ENCODE assay signal across 1 cellular context in the genomic region with DNA sequence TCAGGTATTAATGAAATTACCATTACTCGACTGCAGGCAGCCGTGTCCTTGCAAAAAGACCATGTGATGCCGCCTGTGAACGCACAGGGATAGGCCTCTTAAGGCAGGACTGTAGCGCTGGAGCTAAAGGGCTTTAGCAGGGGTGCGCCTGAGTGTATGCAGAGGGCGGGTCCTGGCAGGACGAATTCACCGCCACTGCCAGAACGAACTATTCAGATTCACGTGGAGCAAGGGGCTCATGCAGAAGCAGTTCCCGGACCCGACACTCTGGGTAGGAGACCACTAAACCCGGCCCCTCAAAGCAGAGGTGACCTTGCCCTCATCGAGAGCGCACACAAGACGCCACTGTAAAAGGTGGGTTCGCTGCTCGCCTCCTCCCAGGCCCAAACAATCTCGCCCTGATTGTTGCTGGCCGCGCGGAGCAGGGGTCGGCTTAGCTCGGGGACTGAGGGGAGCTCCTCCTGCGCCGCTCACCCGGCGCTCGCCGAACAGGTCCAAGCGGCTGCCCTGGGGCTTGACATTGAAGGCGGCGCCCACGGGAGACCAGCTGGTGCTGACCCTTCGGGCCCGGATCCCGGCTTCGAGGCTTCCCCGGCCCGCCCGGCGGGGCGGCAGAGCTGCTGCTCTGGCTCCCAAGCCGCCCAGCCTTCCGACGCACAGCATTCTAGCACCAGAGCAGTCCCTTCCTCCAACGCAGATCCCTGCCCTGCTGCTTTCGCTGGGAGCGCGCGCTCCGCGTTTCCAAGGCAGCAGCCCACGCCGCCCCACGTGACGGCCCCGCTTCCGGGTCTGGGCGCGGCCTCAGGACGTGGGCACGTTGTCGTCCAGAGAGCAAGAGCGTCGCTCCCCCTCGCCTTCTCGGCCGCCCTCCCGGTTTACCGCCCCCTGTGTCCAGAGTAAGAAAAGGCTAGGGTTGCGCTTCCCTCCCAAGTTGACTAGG.
TF ChIP-seq lines count a peak whose summit lies in the region.

A gene (minus strand): TSS at position 743 of the 940 bp plus-strand sequence. CDS start 80 bp downstream, at position 663.

TF ChIP-seq in HepG2, 621 proteins besides CTCF, POLR2A, EP300 and RAD21 (continued from another document and continues in another):
- TF ChIP-seq, protein P1, sequence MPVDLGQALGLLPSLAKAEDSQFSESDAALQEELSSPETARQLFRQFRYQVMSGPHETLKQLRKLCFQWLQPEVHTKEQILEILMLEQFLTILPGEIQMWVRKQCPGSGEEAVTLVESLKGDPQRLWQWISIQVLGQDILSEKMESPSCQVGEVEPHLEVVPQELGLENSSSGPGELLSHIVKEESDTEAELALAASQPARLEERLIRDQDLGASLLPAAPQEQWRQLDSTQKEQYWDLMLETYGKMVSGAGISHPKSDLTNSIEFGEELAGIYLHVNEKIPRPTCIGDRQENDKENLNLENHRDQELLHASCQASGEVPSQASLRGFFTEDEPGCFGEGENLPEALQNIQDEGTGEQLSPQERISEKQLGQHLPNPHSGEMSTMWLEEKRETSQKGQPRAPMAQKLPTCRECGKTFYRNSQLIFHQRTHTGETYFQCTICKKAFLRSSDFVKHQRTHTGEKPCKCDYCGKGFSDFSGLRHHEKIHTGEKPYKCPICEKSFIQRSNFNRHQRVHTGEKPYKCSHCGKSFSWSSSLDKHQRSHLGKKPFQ (CRISPR knock-in tag; IDR thresholded peaks at IDR 0.05; ENCODE audit: insufficient replicate concordance): no peak
- TF ChIP-seq, protein P2, sequence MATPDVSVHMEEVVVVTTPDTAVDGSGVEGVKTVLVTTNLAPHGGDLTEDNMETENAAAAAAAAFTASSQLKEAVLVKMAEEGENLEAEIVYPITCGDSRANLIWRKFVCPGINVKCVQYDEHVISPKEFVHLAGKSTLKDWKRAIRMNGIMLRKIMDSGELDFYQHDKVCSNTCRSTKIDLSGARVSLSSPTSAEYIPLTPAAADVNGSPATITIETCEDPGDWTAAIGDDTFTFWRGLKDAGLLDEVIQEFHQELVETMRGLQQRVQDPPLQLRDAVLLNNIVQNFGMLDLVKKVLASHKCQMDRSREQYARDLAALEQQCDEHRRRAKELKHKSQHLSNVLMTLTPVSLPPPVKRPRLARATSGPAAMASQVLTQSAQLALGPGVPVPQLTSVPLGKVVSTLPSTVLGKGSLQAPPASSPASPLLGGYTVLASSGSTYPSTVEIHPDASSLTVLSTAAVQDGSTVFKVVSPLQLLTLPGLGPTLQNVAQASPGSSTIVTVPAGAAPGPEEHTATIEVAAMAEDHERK (CRISPR knock-in tag; IDR thresholded peaks at IDR 0.05; ENCODE audit: low read depth): peak; percentile 97
- TF ChIP-seq TBL1XR1 (IDR thresholded peaks at IDR 0.05; ENCODE audit: borderline replicate concordance, low read length, partially characterized antibody) (no peak), ZNF329 (CRISPR knock-in tag; IDR thresholded peaks at IDR 0.05; ENCODE audit: low read depth) (no peak), ZNF703 (CRISPR knock-in tag; IDR thresholded peaks at IDR 0.05; ENCODE audit: borderline replicate concordance) (no peak), RBAK (CRISPR knock-in tag; IDR thresholded peaks at IDR 0.05) (no peak), TOPORS (CRISPR knock-in tag; IDR thresholded peaks at IDR 0.05) (no peak), KLF9 (CRISPR knock-in tag; IDR thresholded peaks at IDR 0.05; ENCODE audit: low read depth) (no peak; the same call in 1 of the 2 replicates), ZNF530 (CRISPR knock-in tag; IDR thresholded peaks at IDR 0.05; ENCODE audit: low read depth) (no peak), ZFP62 (CRISPR knock-in tag; IDR thresholded peaks at IDR 0.05) (no peak), TBX2 (CRISPR knock-in tag; IDR thresholded peaks at IDR 0.05; ENCODE audit: borderline replicate concordance) (no peak; the same call in 1 of the 2 replicates), ZNF564 (CRISPR knock-in tag; IDR thresholded peaks at IDR 0.05) (0 out of 2 replicates have a peak, but pooled peaks have one; percentile 48), NCOA1 (CRISPR knock-in tag; IDR thresholded peaks at IDR 0.05) (no peak), MAFK (conservative IDR thresholded peaks at IDR 0.05 in 1 of 2, IDR thresholded peaks at IDR 0.05 in 1 of 2; ENCODE audit: low read length in 2 of 2) (no peak), MZF1 (CRISPR knock-in tag; IDR thresholded peaks at IDR 0.05; ENCODE audit: borderline replicate concordance) (no peak), ZFP36 (IDR thresholded peaks at IDR 0.05; ENCODE audit: borderline replicate concordance, low read depth, low read length, partially characterized antibody) (no peak), SRSF1 (optimal IDR thresholded peaks at IDR 0.05; ENCODE audit: low read depth, low read length) (no peak), SRF (IDR thresholded peaks at IDR 0.05; ENCODE audit: low read depth, low read length) (no peak), ZKSCAN5 (CRISPR knock-in tag; IDR thresholded peaks at IDR 0.05) (no peak), ZNF260 (CRISPR knock-in tag; IDR thresholded peaks at IDR 0.05; ENCODE audit: borderline replicate concordance, low read depth) (no peak), ZNF431 (CRISPR knock-in tag; IDR thresholded peaks at IDR 0.05; ENCODE audit: borderline replicate concordance, low read depth) (no peak), HNRNPLL (IDR thresholded peaks at IDR 0.05; ENCODE audit: low read depth, low read length, poor library complexity, severe bottlenecking) (peak; percentile 79), TEAD2 (CRISPR knock-in tag; IDR thresholded peaks at IDR 0.05) (no peak), SMYD3 (CRISPR knock-in tag; IDR thresholded peaks at IDR 0.05) (no peak), ZNF773 (CRISPR knock-in tag; IDR thresholded peaks at IDR 0.05; ENCODE audit: borderline replicate concordance) (no peak), AHR (CRISPR knock-in tag; IDR thresholded peaks at IDR 0.05) (no peak), ZBTB21 (CRISPR knock-in tag; IDR thresholded peaks at IDR 0.05) (no peak), AGO1 (IDR thresholded peaks at IDR 0.05; ENCODE audit: low read depth, low read length, poor library complexity, severe bottlenecking) (no peak), ZNF430 (CRISPR knock-in tag; IDR thresholded peaks at IDR 0.05) (peak; percentile 24; the same call in 1 of the 2 replicates), ZSCAN31 (CRISPR knock-in tag; IDR thresholded peaks at IDR 0.05; ENCODE audit: low read depth) (peak; percentile 68; the same call in 1 of the 2 replicates), ZNF772 (CRISPR knock-in tag; IDR thresholded peaks at IDR 0.05) (no peak), ZFP36L1 (CRISPR knock-in tag; IDR thresholded peaks at IDR 0.05) (no peak), HIVEP1 (CRISPR knock-in tag; IDR thresholded peaks at IDR 0.05) (no peak), ISX (CRISPR knock-in tag; conservative IDR thresholded peaks at IDR 0.05) (no peak), KAT2B (IDR thresholded peaks at IDR 0.05; ENCODE audit: borderline replicate concordance, low read depth, low read length) (no peak), MEF2D (CRISPR knock-in tag; IDR thresholded peaks at IDR 0.05) (no peak), ZNF558 (CRISPR knock-in tag; IDR thresholded peaks at IDR 0.05; ENCODE audit: borderline replicate concordance) (no peak), KLF6 (CRISPR knock-in tag; IDR thresholded peaks at IDR 0.05) (peak; percentile 62; the same call in 1 of the 2 replicates)
- TF ChIP-seq, protein P3, sequence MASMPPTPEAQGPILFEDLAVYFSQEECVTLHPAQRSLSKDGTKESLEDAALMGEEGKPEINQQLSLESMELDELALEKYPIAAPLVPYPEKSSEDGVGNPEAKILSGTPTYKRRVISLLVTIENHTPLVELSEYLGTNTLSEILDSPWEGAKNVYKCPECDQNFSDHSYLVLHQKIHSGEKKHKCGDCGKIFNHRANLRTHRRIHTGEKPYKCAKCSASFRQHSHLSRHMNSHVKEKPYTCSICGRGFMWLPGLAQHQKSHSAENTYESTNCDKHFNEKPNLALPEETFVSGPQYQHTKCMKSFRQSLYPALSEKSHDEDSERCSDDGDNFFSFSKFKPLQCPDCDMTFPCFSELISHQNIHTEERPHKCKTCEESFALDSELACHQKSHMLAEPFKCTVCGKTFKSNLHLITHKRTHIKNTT (CRISPR knock-in tag; IDR thresholded peaks at IDR 0.05): no peak
- TF ChIP-seq, protein P4, sequence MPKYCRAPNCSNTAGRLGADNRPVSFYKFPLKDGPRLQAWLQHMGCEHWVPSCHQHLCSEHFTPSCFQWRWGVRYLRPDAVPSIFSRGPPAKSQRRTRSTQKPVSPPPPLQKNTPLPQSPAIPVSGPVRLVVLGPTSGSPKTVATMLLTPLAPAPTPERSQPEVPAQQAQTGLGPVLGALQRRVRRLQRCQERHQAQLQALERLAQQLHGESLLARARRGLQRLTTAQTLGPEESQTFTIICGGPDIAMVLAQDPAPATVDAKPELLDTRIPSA (CRISPR knock-in tag; IDR thresholded peaks at IDR 0.05; ENCODE audit: borderline replicate concordance): no peak
- TF ChIP-seq, protein P5, sequence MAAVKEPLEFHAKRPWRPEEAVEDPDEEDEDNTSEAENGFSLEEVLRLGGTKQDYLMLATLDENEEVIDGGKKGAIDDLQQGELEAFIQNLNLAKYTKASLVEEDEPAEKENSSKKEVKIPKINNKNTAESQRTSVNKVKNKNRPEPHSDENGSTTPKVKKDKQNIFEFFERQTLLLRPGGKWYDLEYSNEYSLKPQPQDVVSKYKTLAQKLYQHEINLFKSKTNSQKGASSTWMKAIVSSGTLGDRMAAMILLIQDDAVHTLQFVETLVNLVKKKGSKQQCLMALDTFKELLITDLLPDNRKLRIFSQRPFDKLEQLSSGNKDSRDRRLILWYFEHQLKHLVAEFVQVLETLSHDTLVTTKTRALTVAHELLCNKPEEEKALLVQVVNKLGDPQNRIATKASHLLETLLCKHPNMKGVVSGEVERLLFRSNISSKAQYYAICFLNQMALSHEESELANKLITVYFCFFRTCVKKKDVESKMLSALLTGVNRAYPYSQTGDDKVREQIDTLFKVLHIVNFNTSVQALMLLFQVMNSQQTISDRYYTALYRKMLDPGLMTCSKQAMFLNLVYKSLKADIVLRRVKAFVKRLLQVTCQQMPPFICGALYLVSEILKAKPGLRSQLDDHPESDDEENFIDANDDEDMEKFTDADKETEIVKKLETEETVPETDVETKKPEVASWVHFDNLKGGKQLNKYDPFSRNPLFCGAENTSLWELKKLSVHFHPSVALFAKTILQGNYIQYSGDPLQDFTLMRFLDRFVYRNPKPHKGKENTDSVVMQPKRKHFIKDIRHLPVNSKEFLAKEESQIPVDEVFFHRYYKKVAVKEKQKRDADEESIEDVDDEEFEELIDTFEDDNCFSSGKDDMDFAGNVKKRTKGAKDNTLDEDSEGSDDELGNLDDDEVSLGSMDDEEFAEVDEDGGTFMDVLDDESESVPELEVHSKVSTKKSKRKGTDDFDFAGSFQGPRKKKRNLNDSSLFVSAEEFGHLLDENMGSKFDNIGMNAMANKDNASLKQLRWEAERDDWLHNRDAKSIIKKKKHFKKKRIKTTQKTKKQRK (IDR thresholded peaks at IDR 0.05; ENCODE audit: low read length): no peak
- TF ChIP-seq, protein P6, sequence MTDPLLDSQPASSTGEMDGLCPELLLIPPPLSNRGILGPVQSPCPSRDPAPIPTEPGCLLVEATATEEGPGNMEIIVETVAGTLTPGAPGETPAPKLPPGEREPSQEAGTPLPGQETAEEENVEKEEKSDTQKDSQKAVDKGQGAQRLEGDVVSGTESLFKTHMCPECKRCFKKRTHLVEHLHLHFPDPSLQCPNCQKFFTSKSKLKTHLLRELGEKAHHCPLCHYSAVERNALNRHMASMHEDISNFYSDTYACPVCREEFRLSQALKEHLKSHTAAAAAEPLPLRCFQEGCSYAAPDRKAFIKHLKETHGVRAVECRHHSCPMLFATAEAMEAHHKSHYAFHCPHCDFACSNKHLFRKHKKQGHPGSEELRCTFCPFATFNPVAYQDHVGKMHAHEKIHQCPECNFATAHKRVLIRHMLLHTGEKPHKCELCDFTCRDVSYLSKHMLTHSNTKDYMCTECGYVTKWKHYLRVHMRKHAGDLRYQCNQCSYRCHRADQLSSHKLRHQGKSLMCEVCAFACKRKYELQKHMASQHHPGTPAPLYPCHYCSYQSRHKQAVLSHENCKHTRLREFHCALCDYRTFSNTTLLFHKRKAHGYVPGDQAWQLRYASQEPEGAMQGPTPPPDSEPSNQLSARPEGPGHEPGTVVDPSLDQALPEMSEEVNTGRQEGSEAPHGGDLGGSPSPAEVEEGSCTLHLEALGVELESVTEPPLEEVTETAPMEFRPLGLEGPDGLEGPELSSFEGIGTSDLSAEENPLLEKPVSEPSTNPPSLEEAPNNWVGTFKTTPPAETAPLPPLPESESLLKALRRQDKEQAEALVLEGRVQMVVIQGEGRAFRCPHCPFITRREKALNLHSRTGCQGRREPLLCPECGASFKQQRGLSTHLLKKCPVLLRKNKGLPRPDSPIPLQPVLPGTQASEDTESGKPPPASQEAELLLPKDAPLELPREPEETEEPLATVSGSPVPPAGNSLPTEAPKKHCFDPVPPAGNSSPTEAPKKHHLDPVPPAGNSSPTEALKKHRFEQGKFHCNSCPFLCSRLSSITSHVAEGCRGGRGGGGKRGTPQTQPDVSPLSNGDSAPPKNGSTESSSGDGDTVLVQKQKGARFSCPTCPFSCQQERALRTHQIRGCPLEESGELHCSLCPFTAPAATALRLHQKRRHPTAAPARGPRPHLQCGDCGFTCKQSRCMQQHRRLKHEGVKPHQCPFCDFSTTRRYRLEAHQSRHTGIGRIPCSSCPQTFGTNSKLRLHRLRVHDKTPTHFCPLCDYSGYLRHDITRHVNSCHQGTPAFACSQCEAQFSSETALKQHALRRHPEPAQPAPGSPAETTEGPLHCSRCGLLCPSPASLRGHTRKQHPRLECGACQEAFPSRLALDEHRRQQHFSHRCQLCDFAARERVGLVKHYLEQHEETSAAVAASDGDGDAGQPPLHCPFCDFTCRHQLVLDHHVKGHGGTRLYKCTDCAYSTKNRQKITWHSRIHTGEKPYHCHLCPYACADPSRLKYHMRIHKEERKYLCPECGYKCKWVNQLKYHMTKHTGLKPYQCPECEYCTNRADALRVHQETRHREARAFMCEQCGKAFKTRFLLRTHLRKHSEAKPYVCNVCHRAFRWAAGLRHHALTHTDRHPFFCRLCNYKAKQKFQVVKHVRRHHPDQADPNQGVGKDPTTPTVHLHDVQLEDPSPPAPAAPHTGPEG (CRISPR knock-in tag; IDR thresholded peaks at IDR 0.05): no peak
- TF ChIP-seq, protein P7, sequence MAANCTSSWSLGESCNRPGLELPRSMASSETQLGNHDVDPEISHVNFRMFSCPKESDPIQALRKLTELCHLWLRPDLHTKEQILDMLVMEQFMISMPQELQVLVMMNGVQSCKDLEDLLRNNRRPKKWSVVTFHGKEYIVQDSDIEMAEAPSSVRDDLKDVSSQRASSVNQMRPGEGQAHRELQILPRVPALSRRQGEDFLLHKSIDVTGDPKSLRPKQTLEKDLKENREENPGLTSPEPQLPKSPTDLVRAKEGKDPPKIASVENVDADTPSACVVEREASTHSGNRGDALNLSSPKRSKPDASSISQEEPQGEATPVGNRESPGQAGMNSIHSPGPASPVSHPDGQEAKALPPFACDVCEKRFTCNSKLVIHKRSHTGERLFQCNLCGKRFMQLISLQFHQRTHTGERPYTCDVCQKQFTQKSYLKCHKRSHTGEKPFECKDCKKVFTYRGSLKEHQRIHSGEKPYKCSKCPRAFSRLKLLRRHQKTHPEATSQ (CRISPR knock-in tag; IDR thresholded peaks at IDR 0.05; ENCODE audit: borderline replicate concordance): 0 out of 2 replicates have a peak, but pooled peaks have one; percentile 55
- TF ChIP-seq, protein P8, sequence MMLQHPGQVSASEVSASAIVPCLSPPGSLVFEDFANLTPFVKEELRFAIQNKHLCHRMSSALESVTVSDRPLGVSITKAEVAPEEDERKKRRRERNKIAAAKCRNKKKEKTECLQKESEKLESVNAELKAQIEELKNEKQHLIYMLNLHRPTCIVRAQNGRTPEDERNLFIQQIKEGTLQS (CRISPR knock-in tag; IDR thresholded peaks at IDR 0.05): no peak
